9 cellular contexts compared by ENCODE assay signal in the genomic region with DNA sequence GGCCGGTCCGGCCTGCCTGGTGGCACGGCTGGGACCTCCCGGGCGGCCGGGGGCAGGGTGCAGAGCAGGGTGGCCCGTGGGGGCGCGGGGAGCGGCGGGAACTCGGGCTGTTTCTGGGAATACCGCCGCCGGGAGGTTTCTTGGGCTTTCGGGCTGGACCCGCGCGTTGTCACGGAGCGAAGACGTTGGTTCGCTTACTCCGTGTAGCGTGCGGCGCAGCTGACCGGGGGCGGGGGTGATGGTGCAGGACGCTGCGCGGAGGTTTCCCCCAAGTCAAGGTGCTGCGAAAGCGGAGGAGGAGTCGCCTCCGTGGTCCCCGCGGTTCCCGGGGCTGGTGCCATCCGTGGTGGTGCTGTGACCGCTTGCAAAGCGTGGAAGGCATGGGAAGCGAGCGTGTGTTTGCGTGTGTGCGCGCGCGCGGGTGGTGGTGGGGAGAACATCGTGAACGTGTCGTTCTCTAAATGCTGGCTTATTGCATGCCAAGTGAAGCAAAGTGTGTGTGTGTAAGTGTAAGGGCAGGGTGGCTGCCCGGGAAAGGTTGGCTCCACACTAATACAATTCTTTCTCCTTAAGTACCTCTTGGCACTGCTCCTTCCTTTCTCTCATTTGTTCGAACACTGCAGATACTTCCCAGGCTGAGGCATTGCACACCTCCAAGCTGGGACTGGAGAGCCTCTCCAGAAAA. TPM values are rescaled to one million over a fixed set of nuclear protein-coding genes. Genes with fewer than 3 reads are reported as not detected.
DNase-seq lines count a peak whose midpoint lies in the region; TF ChIP-seq lines count a peak whose summit lies in the region.
"Had no signal": no experiment of that assay in that cellular context is flagged by ENCODE, and none has a peak within 500 bp of the region (broad histone marks: within the 10 kb centered on the region; RNA-seq: fewer than 3 reads in every experiment).

No MANE protein-coding gene starts in this region.

- H3K9me3 ChIP-seq in stomach: no peaks in the 10 kb centered on the region

- intact Hi-C loops in stomach (cut with DNase I; ENCODE audit: low total_unique reads): no loop called here

- TF ChIP-seq POLR2A in stomach (IDR thresholded peaks at IDR 0.05): no peak

- peak overlapping the region in 3 of 5 donors; percentile 65 to 89 (median 69) for H3K27ac ChIP-seq in stomach

- no peak for TF ChIP-seq CTCF in stomach (IDR thresholded peaks at IDR 0.05)

- 1 to 2% (median 2%) methylated on average over 18 to 55 of the region's 55 CpGs for WGBS in stomach, 5 donors

- H3K36me3 ChIP-seq in stomach: no peaks in the 10 kb centered on the region

- H3K4me3 ChIP-seq in stomach: peak overlapping the region; percentile 49 to 63 (median 58)

- H3K27me3 ChIP-seq in stomach: peaks cover 0 to 45% (median 32%) of the 10 kb centered on the region in 3 donors

- peaks cover 12 to 40% (median 26%) of the 10 kb centered on the region in 4 donors for H3K4me1 ChIP-seq in stomach

- DNase-seq in NCI-H524 (lab: John Stamatoyannopoulos, UW) (peak; percentile 17 to 61), NCI-H524 treated with DMSO at 0.1 percent for 48 hours (lab: John Stamatoyannopoulos, UW) (no peak), cerebellum (ENCODE audit: low spot score) (peak; percentile 50), left kidney (ENCODE audit: low read depth, low spot score) (peak; percentile 51), stomach (no peak), SW 1271 (lab: John Stamatoyannopoulos, UW) (no peak), SKM-1 (lab: John Stamatoyannopoulos, UW; ENCODE audit: unreplicated experiment) (no peak), AML-193 (lab: John Stamatoyannopoulos, UW) (no peak)

- no peak for TF ChIP-seq EP300 in stomach (IDR thresholded peaks at IDR 0.05)

RNA-seq across cellular contexts. Expression of a gene that starts 1.1 kb away (rescaled TPM):
- 19.4 TPM for total RNA-seq in cerebellum
- total RNA-seq in stomach: 10 to 100 TPM in 2 of 5 donors, 1 to 10 TPM in 3; 1.8 to 33.5 (median 3.5) TPM
- 1 to 10 TPM in 1 of 3 donors, under 1 TPM in 2; 0.25 to 1.4 (median 0.61) TPM for polyA plus RNA-seq in stomach

RNA-seq across cellular contexts. Expression of a gene that starts 38.8 kb away (rescaled TPM):
- total RNA-seq in cerebellum: not detected
- not detected for total RNA-seq in stomach
- polyA plus RNA-seq in stomach: not detected
- total RNA-seq: NCI-H460 had no signal

Comparison
In these comparisons a context has a peak if more than half of its experiments do, and no peak if none do; other contexts are left out.
1. DNase-seq: peak in NCI-H524 (2 of 2), cerebellum (single experiment) and left kidney (single experiment); none in NCI-H524 treated with DMSO at 0.1 percent for 48 hours (single experiment), stomach (single experiment), SW 1271 (0 of 2), SKM-1 (single experiment) and AML-193 (0 of 2).